In genomic region chr11:23164022-23164421, GRCh38 we compare ENCODE assay signal across 8 cellular contexts.
"Had no signal": no experiment of that assay in that cellular context is flagged by ENCODE, and none has a peak within 500 bp of the region (broad histone marks: within the 10 kb centered on the region; RNA-seq: fewer than 3 reads in every experiment).

No MANE protein-coding gene starts in this region.

- H3K4me3 ChIP-seq: GM23248, GM23338, HAP-1 had no signal

- DNase-seq: GM23248, GOT3, H7, H9, HCEC 1CT, HFFc6 had no signal

- H3K27ac ChIP-seq: GM23248 had no signal

- H3K9me3 ChIP-seq: HAP-1 had no signal

- H2AFZ ChIP-seq: GM23248, GM23338 had no signal

- H3K36me3 ChIP-seq: HAP-1 had no signal

- H3K4me2 ChIP-seq: GM23338 had no signal

- H3K9ac ChIP-seq: GM23248 had no signal
